In the genomic region with DNA sequence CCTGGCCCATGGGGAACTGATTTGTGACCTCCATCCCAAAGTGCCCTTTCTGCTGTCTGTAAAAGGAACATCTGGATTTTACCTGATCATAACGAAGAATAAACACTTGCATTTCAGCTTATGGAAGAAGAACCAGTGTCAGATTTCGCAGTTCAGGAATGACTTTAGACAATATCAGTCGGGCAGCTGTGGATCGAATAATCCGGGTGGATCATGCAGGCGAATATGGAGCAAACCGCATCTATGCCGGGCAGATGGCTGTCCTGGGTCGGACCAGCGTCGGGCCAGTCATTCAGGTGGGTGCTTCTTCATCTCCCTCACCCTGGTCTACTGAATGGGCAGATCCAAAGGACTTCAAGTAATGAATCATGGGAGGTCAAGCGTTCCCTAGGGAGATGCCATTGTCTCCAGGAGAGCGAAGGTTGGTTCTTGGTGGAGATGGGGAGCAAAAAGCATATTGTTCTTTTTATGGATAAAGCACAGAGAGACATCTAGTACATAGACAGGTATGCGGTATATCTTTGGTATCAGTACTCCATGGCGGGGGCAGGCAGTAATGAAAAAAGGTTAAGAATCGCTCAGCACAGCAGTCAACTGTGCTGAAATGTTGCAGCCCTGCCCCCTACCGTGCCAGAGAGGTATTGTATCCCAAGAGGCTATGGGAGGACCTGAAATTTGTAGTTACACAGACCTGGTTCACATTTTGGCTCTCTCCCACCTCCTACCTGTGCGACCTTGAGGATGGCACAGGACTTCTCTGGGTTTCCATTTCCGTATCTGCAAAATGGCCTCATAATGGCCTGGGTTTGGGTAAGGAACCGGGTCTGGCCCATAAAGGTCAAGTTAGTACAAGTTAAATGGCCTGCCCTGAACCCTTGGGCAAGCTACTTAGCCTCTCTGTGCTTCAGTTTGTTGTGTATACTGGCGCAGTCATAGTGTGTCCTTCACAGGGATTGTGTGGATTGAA, we compare ENCODE assay signal across 8 cellular contexts. TPM values are rescaled to one million over a fixed set of nuclear protein-coding genes. Genes with fewer than 3 reads are reported as not detected.
DNase-seq lines count a peak whose midpoint lies in the region; ATAC-seq and TF ChIP-seq lines count a peak whose summit lies in the region.

No MANE protein-coding gene starts in this region.

- no peak for TF ChIP-seq POLR2A in adrenal gland (IDR thresholded peaks at IDR 0.05)
- TF ChIP-seq POLR2A in spleen (IDR thresholded peaks at IDR 0.05), result no peak

- no peaks in the 10 kb centered on the region for H3K9me3 ChIP-seq in adrenal gland (replicated peaks in 1 of 3)
- no peaks in the 10 kb centered on the region for H3K9me3 ChIP-seq in right cardiac atrium (ENCODE audit: control insufficient read depth, low read length)
- H3K9me3 ChIP-seq in spleen, result no peaks in the 10 kb centered on the region

- H3K4me1 ChIP-seq in adrenal gland (replicated peaks in 1 of 2) (peaks cover 10 to 15% of the 10 kb centered on the region in 2 donors), right cardiac atrium (ENCODE audit: control insufficient read depth, insufficient read depth, low read length) (no peaks in the 10 kb centered on the region), spleen (peaks cover 9 to 38% (median 27%) of the 10 kb centered on the region in 6 donors)

- H3K4me3 ChIP-seq in BJ (ENCODE audit: low read depth, low read length), result no peak overlapping the region
- no peak overlapping the region for H3K4me3 ChIP-seq in adrenal gland
- no peak overlapping the region for H3K4me3 ChIP-seq in right cardiac atrium (ENCODE audit: low read length)
- no peak overlapping the region for H3K4me3 ChIP-seq in spleen

- intact Hi-C loops in adrenal gland (cut with DNase I), result loop anchor here in 1 of 2 donors (10.0 kb wide), 1 partner anchor 87 kb away; a partner anchor contains a TSS
- intact Hi-C loops in right cardiac atrium (cut with DNase I), result no loop called here
- intact Hi-C loops in spleen (cut with DNase I; ENCODE audit: low total_unique reads), result loop anchor here (10.0 kb wide), 1 partner anchor 87 kb away; a partner anchor contains a TSS

- WGBS in adrenal gland, 4 donors, result 77 to 84% (median 81%) methylated on average over 17 to 21 of the region's 21 CpGs
- 78% methylated on average over 21 of the region's 21 CpGs for WGBS in right cardiac atrium
- WGBS in spleen, 5 donors, result 79 to 88% (median 83%) methylated on average over 21 of the region's 21 CpGs

- POLR2A ChIA-PET in BJ (lab: Charles Lee), result no interaction called here

- H3K36me3 ChIP-seq in BJ (ENCODE audit: control insufficient read depth, insufficient read depth, low read length) (peaks cover 11% of the 10 kb centered on the region), adrenal gland (replicated peaks in 1 of 2) (peaks cover 0 to 36% of the 10 kb centered on the region in 2 donors), spleen (peaks cover 0 to 57% (median 36%) of the 10 kb centered on the region in 6 donors)

- DNase-seq in BJ (ENCODE audit: low read depth), result no peak
- peak; percentile 33 for DNase-seq in HCEC 1CT
- DNase-seq in RPMI8226, result peak; percentile 75
- DNase-seq in adrenal gland, result peak; percentile 30 to 74 (median 53)
- DNase-seq in right cardiac atrium, result peak; percentile 48 to 67 (median 66)
- DNase-seq in spleen, result no peak

- TF ChIP-seq CTCF in BJ (IDR thresholded peaks at IDR 0.05; ENCODE audit: insufficient read depth, low read depth, low read length) (peak; percentile 86), adrenal gland (IDR thresholded peaks at IDR 0.05) (peak; percentile 26 to 54 (median 43)), spleen (IDR thresholded peaks at IDR 0.05 in 8 of 11, conservative IDR thresholded peaks at IDR 0.05 in 3 of 11) (peak in 10 of 11 experiments; percentile 27 to 80 (median 68))

- H3K27me3 ChIP-seq in BJ (ENCODE audit: control insufficient read depth, insufficient read depth, low read length) (no peaks in the 10 kb centered on the region), adrenal gland (no peaks in the 10 kb centered on the region), right cardiac atrium (ENCODE audit: control insufficient read depth, insufficient read depth) (no peaks in the 10 kb centered on the region), spleen (replicated peaks in 1 of 7) (no peaks in the 10 kb centered on the region)

- H3K27ac ChIP-seq in adrenal gland, result no peak overlapping the region
- H3K27ac ChIP-seq in right cardiac atrium (ENCODE audit: low read length), result no peak overlapping the region
- H3K27ac ChIP-seq in spleen, result peak overlapping the region in 3 of 8 donors; percentile 57 to 81 (median 76)

- CTCF ChIA-PET in BJ (lab: Yijun Ruan, JAX), result interaction anchor here (0.6 to 3.9 kb wide), 10 partner anchors 9 to 156 kb away, joined by 3 to 36 read pairs (median 4); a partner anchor contains a TSS

- ATAC-seq in right cardiac atrium (no peak), GM18867 (IDR thresholded peaks at IDR 0.05; ENCODE audit: unreplicated experiment) (no peak), HG03025 (IDR thresholded peaks at IDR 0.05; ENCODE audit: low FRiP score, unreplicated experiment) (no peak)

RNA-seq across cellular contexts. Expression of a gene that starts 4.7 kb away (rescaled TPM):
- polyA plus RNA-seq in BJ (2011; rRNA removed) (10.7 and 13.1 TPM in 2 replicates), adrenal gland (10 to 100 TPM; 14.9 to 23.0 (median 16.2) TPM), right cardiac atrium (28.7 TPM), spleen (10 to 100 TPM in 1 of 3 donors, 1 to 10 TPM in 2; 6.6 to 10.9 (median 9.6) TPM)
- 8.8 and 10.4 TPM in 2 replicates for polyA minus RNA-seq in BJ (2011; rRNA and poly(A)+ RNA removed)
- total RNA-seq in adrenal gland (10 to 100 TPM; 15.7 to 39.7 (median 27.8) TPM), right cardiac atrium (10 to 100 TPM; 32.1 to 36.5 (median 33.8) TPM), spleen (10 to 100 TPM; 11.7 to 23.4 (median 18.7) TPM)

RNA-seq across cellular contexts. Expression of a gene that starts 41.7 kb away (rescaled TPM):
- polyA plus RNA-seq in BJ (2011; rRNA removed) (14.9 and 15.8 TPM in 2 replicates), adrenal gland (10 to 100 TPM in 1 of 3 donors, 1 to 10 TPM in 2; 7.7 to 15.5 (median 8.9) TPM), right cardiac atrium (5.8 TPM), spleen (1 to 10 TPM; 2.2 to 3.7 (median 2.5) TPM)
- 17.2 and 19.7 TPM in 2 replicates for polyA minus RNA-seq in BJ (2011; rRNA and poly(A)+ RNA removed)
- total RNA-seq in adrenal gland (100 to 1,000 TPM in 1 of 8 donors, 10 to 100 TPM in 7; 42.7 to 121 (median 59.6) TPM), right cardiac atrium (10 to 100 TPM; 16.9 to 37.0 (median 22.0) TPM), spleen (10 to 100 TPM; 19.1 to 41.5 (median 32.7) TPM)

Comparison
In these comparisons a context has a peak if more than half of its experiments do, and no peak if none do; other contexts are left out.
1. DNase-seq: peak in HCEC 1CT (single experiment), RPMI8226 (single experiment), adrenal gland (7 of 7) and right cardiac atrium (3 of 3); none in BJ (single experiment) and spleen (single experiment).
2. Peak in every context shown above with its lines, with median percentiles within 50 percentile points of each other: CTCF ChIP-seq.